20 cellular contexts compared by ENCODE assay signal in genomic region chr4:110778526-110778925, GRCh38.
A peak's percentile ranks its signal among the peaks of the same experiment; 100 is the strongest.
DNase-seq lines count a peak whose midpoint lies in the region; ATAC-seq, FAIRE-seq and TF ChIP-seq lines count a peak whose summit lies in the region.
"Had no signal": no experiment of that assay in that cellular context is flagged by ENCODE, and none has a peak within 500 bp of the region (broad histone marks: within the 10 kb centered on the region; RNA-seq: fewer than 3 reads in every experiment).

No MANE protein-coding gene starts in this region.

- FAIRE-seq in D721Med (lab: Jason Lieb, UNC), result no peak
- FAIRE-seq: GM12892 had no signal

- intact Hi-C loops in A673 (cut with micrococcal nuclease; ENCODE audit: unreplicated experiment) (no loop called here), lower leg skin (cut with DNase I; ENCODE audit: low total_unique reads) (no loop called here)

- no TSS peak for BruUV-seq in A673 (replicated peaks; lab: Mats Ljungman, UMichigan)

- WGBS in lower leg skin, 2 donors, result 55 to 66% methylated on average over 2 of the region's 2 CpGs

- no peaks in the 10 kb centered on the region for H3K4me1 ChIP-seq in A673 (ENCODE audit: insufficient read depth, low read length, poor library complexity, severe bottlenecking)
- H3K4me1 ChIP-seq: BE2C, HAP-1, Peyer's patch had no signal

- ATAC-seq in GM18867 (IDR thresholded peaks at IDR 0.05; ENCODE audit: unreplicated experiment), result peak; percentile 38

- H3K9me3 ChIP-seq in A673 (ENCODE audit: low read depth, low read length, poor library complexity, severe bottlenecking), result no peaks in the 10 kb centered on the region
- H3K9me3 ChIP-seq: BE2C, HAP-1, Peyer's patch had no signal

- no peaks in the 10 kb centered on the region for H3K36me3 ChIP-seq in A673 (ENCODE audit: insufficient read depth, low read length, poor library complexity, severe bottlenecking)
- H3K36me3 ChIP-seq: BE2C, HAP-1, Peyer's patch had no signal

- DNase-seq in A673 (ENCODE audit: low spot score) (peak; percentile 6), M059J (ENCODE audit: low read depth) (peak; percentile 32), fibroblast of villous mesenchyme (ENCODE audit: low read depth) (peak; percentile 62), lower leg skin (ENCODE audit: low spot score in 2 of 2) (no peak), D721Med (ENCODE audit: insufficient read length, low spot score) (no peak), NCI-H2081 treated with DMSO at 0.1 percent for 48 hours (lab: John Stamatoyannopoulos, UW) (no peak)
- no peak for DNase-seq in stimulated activated CD4-positive, alpha-beta T cell treated with anti-CD3 and anti-CD28 coated beads, Interleukin-4, amount 100 ng/mL, for 24 hours
- DNase-seq: BE2C; CD4-positive, CD25-positive, alpha-beta regulatory T cell; COR-L47; KBM-7; MV-4-11; NCI-H1417; NCI-H187 treated with DMSO at 0.1 percent for 48 hours; NCI-H345; NK-92 treated with Interleukin-12 subunit alpha and Interleukin-12 subunit beta, amount 100 ng/mL, for 24 hours; Peyer's patch had no signal

- TF ChIP-seq CTCF in A673 (conservative IDR thresholded peaks at IDR 0.05; ENCODE audit: low read depth, low read length) (no peak), fibroblast of villous mesenchyme (IDR thresholded peaks at IDR 0.05; ENCODE audit: insufficient read depth, low read depth, low read length) (no peak), lower leg skin (IDR thresholded peaks at IDR 0.05) (no peak), D721Med (IDR thresholded peaks at IDR 0.05; ENCODE audit: insufficient read depth, missing control alignments) (no peak)

- H3K27me3 ChIP-seq in A673 (replicated peaks; ENCODE audit: insufficient read depth, low read depth, low read length, poor library complexity), result no peaks in the 10 kb centered on the region
- H3K27me3 ChIP-seq: BE2C, Peyer's patch had no signal

- H3K27ac ChIP-seq in A673 (ENCODE audit: low read depth, low read length, poor library complexity, severe bottlenecking), result no peak overlapping the region
- H3K27ac ChIP-seq: Peyer's patch had no signal

- POLR2A ChIA-PET in A673 (lab: Charles Lee; ENCODE audit: low non-redundant PET), result no interaction called here

- no peak for TF ChIP-seq POLR2A in lower leg skin (IDR thresholded peaks at IDR 0.05)

- CTCF ChIA-PET in A673 (lab: Charles Lee), result no interaction called here

- H3K4me3 ChIP-seq in A673 (ENCODE audit: low read depth, low read length, poor library complexity, severe bottlenecking) (no peak overlapping the region), fibroblast of villous mesenchyme (ENCODE audit: low read depth, low read length) (no peak overlapping the region), lower leg skin (ENCODE audit: low read depth, poor library complexity, severe bottlenecking) (no peak overlapping the region)
- H3K4me3 ChIP-seq: HAP-1, Peyer's patch had no signal

Comparison
In these comparisons a context has a peak if more than half of its experiments do, and no peak if none do; other contexts are left out.
1. DNase-seq: peak in A673 (single experiment), M059J (single experiment) and fibroblast of villous mesenchyme (single experiment); none in lower leg skin (0 of 2), D721Med (single experiment), stimulated activated CD4-positive, alpha-beta T cell treated with anti-CD3 and anti-CD28 coated beads, Interleukin-4, amount 100 ng/mL, for 24 hours (single experiment) and NCI-H2081 treated with DMSO at 0.1 percent for 48 hours (single experiment).